16 cellular contexts compared by ENCODE assay signal in genomic region chr15:73747847-73748605, GRCh38. TPM values are rescaled to one million over a fixed set of nuclear protein-coding genes. Genes with fewer than 3 reads are reported as not detected.
DNase-seq lines count a peak whose midpoint lies in the region; ATAC-seq and TF ChIP-seq lines count a peak whose summit lies in the region.
"Had no signal": no experiment of that assay in that cellular context is flagged by ENCODE, and none has a peak within 500 bp of the region (broad histone marks: within the 10 kb centered on the region; RNA-seq: fewer than 3 reads in every experiment).

No MANE protein-coding gene starts in this region.

- no peak overlapping the region for H3K4ac ChIP-seq in neuronal stem cell (ENCODE audit: low read length)

- H3K27ac ChIP-seq in neuronal stem cell (replicated peaks; ENCODE audit: low read length) (no peak overlapping the region), Karpas-422 (ENCODE audit: low read length) (no peak overlapping the region)
- H3K27ac ChIP-seq: A549, C4-2B had no signal

- H3K9me3 Mint-ChIP-seq in brain, result no peaks in the 10 kb centered on the region
- H3K9me3 Mint-ChIP-seq: CD4-positive, alpha-beta memory T cell had no signal

- H3K36me3 Mint-ChIP-seq in brain, result no peaks in the 10 kb centered on the region
- H3K36me3 Mint-ChIP-seq: CD4-positive, alpha-beta memory T cell had no signal

- no peak overlapping the region for H3K14ac ChIP-seq in neuronal stem cell (ENCODE audit: low read length)

- H3K9ac ChIP-seq in neuronal stem cell (ENCODE audit: low read depth, low read length, poor library complexity), result no peak overlapping the region
- no peak overlapping the region for H3K9ac ChIP-seq in Karpas-422 (ENCODE audit: low read length)

- H2AFZ ChIP-seq in neuronal stem cell (ENCODE audit: low read length) (no peak overlapping the region), Karpas-422 (ENCODE audit: low read length) (no peak overlapping the region)

- no peak for TF ChIP-seq CTCF in brain (conservative IDR thresholded peaks at IDR 0.05)

- no peak overlapping the region for H3K4me3 ChIP-seq in neuronal stem cell (ENCODE audit: low read length in 2 of 2)
- H3K4me3 ChIP-seq in Karpas-422 (ENCODE audit: low read length), result no peak overlapping the region
- H3K4me3 ChIP-seq: A549, K562 had no signal

- DNase-seq in NCI-H1694 treated with DMSO at 0.1 percent for 48 hours (lab: John Stamatoyannopoulos, UW) (peak; percentile 45), NCI-H524 (lab: John Stamatoyannopoulos, UW) (peak; percentile 74 to 83), neuronal stem cell (ENCODE audit: low spot score) (no peak), H4 (ENCODE audit: low spot score) (no peak), Karpas-422 (no peak)
- DNase-seq in central memory CD4-positive, alpha-beta T cell, result no peak
- DNase-seq: BE2C; CD4-positive, alpha-beta memory T cell; DND-41; GDM1; H7 had no signal

- no peak overlapping the region for H2BK120ac ChIP-seq in neuronal stem cell (ENCODE audit: low read depth, low read length)

- no peaks in the 10 kb centered on the region for H3K79me2 ChIP-seq in Karpas-422 (ENCODE audit: low read length)

- peaks cover 72% of the 10 kb centered on the region for H3K4me1 Mint-ChIP-seq in brain
- H3K4me1 Mint-ChIP-seq: CD4-positive, alpha-beta memory T cell had no signal

- H3K9me3 ChIP-seq in neuronal stem cell (replicated peaks in 1 of 2; ENCODE audit: control insufficient read depth in 2 of 2, insufficient read depth in 1 of 2, low read depth in 1 of 2, low read length in 2 of 2) (no peaks in the 10 kb centered on the region), Karpas-422 (ENCODE audit: low read length) (no peaks in the 10 kb centered on the region)
- H3K9me3 ChIP-seq: A549, BE2C had no signal

- peaks cover 3% of the 10 kb centered on the region for H3K27me3 Mint-ChIP-seq in brain

- H4K91ac ChIP-seq in neuronal stem cell (ENCODE audit: low read depth, low read length, poor library complexity), result no peak overlapping the region

- no peak overlapping the region for H3K4me2 ChIP-seq in neuronal stem cell (ENCODE audit: insufficient read depth, low read length, poor library complexity, severe bottlenecking)
- no peak overlapping the region for H3K4me2 ChIP-seq in Karpas-422 (ENCODE audit: low read depth, low read length, poor library complexity, severe bottlenecking)
- H3K4me2 ChIP-seq: A549 had no signal

- H4K20me1 ChIP-seq in Karpas-422 (ENCODE audit: insufficient read depth, low read depth, low read length), result no peaks in the 10 kb centered on the region

- no peak overlapping the region for H2BK5ac ChIP-seq in neuronal stem cell (ENCODE audit: low read length)

- H2AK5ac ChIP-seq in neuronal stem cell (ENCODE audit: low read depth, low read length), result peak overlapping the region; percentile 6

- H3K23ac ChIP-seq in neuronal stem cell (ENCODE audit: low read depth, low read length, poor library complexity), result no peak overlapping the region

- peaks cover 0 to 7% (median 6%) of the 10 kb centered on the region in 3 experiments for H3K27me3 ChIP-seq in neuronal stem cell (ENCODE audit: control insufficient read depth in 3 of 3, insufficient read depth in 3 of 3, low read depth in 1 of 3, low read length in 3 of 3)
- H3K27me3 ChIP-seq in Karpas-422 (ENCODE audit: low read length), result no peaks in the 10 kb centered on the region

- no peaks in the 10 kb centered on the region for H3K79me1 ChIP-seq in neuronal stem cell (ENCODE audit: low read depth, low read length)

- H2BK15ac ChIP-seq in neuronal stem cell (ENCODE audit: low read length), result no peak overlapping the region

- no peaks in the 10 kb centered on the region for H3K9me2 ChIP-seq in Karpas-422 (replicated peaks; ENCODE audit: insufficient read depth, low read length)

- ATAC-seq in HG02870 (IDR thresholded peaks at IDR 0.05; ENCODE audit: unreplicated experiment), result no peak
- ATAC-seq: A549, K562 had no signal

- H3K4me3 Mint-ChIP-seq in brain, result peak overlapping the region in 3 of 5 experiments; percentile 50 to 90 (median 51)
- H3K4me3 Mint-ChIP-seq: CD4-positive, alpha-beta memory T cell had no signal

- H2BK12ac ChIP-seq in neuronal stem cell (ENCODE audit: low read length), result no peak overlapping the region

- no peak overlapping the region for H4K8ac ChIP-seq in neuronal stem cell (ENCODE audit: low read depth, low read length)

- WGBS in neuronal stem cell (ENCODE audit: extremely low coverage in 2 of 2, insufficient read length in 2 of 2, insufficient replicate concordance in 1 of 2), 2 donors, result no CpG with 5 or more reads among the region's 11 CpGs

- H3K27ac Mint-ChIP-seq in brain, result peak overlapping the region in 4 of 5 experiments; percentile 69 to 90 (median 88)
- H3K27ac Mint-ChIP-seq: CD4-positive, alpha-beta memory T cell had no signal

- H3K4me1 ChIP-seq in neuronal stem cell (ENCODE audit: control insufficient read depth in 2 of 2, insufficient read depth in 1 of 2, low read depth in 1 of 2, low read length in 2 of 2) (peaks cover 20 to 38% of the 10 kb centered on the region in 2 donors), Karpas-422 (ENCODE audit: low read length) (no peaks in the 10 kb centered on the region)
- H3K4me1 ChIP-seq: BE2C had no signal

- H3K36me3 ChIP-seq in neuronal stem cell (replicated peaks in 1 of 2; ENCODE audit: control insufficient read depth in 2 of 2, insufficient read depth in 2 of 2, low read length in 2 of 2) (no peaks in the 10 kb centered on the region), Karpas-422 (ENCODE audit: insufficient read depth, low read length) (no peaks in the 10 kb centered on the region)
- H3K36me3 ChIP-seq: BE2C had no signal

- H3K18ac ChIP-seq in neuronal stem cell (ENCODE audit: low read length), result peak overlapping the region; percentile 25

RNA-seq across cellular contexts. Expression of gene INSYN1, which starts 5.1 kb away (rescaled TPM):
- 25.6 TPM for polyA plus RNA-seq in brain (ENCODE audit: insufficient read depth, low read depth, low replicate concordance)
- 2.4 TPM for polyA plus RNA-seq in neuronal stem cell (2013, experiment 1 of 2)
- polyA plus RNA-seq in neuronal stem cell (2013, experiment 2 of 2), result 2.7 TPM
- total RNA-seq in H4 (2014; rRNA removed; shearing (Covaris generic)), result 0.35 and 0.72 TPM in 2 replicates
- total RNA-seq in Karpas-422 (2014; rRNA removed; shearing (Covaris generic); ENCODE audit: low replicate concordance), result not detected in 2 replicates
- total RNA-seq: CD4-positive, alpha-beta memory T cell; K562 had no signal
- polyA plus RNA-seq: CD4-positive, alpha-beta memory T cell; K562 had no signal

Comparison
In these comparisons a context has a peak if more than half of its experiments do, and no peak if none do; other contexts are left out.
1. DNase-seq: peak in NCI-H1694 treated with DMSO at 0.1 percent for 48 hours (single experiment) and NCI-H524 (2 of 2); none in neuronal stem cell (single experiment), H4 (single experiment), central memory CD4-positive, alpha-beta T cell (single experiment) and Karpas-422 (single experiment).